Comparison of ENCODE assay signal across 26 cellular contexts in the genomic region with DNA sequence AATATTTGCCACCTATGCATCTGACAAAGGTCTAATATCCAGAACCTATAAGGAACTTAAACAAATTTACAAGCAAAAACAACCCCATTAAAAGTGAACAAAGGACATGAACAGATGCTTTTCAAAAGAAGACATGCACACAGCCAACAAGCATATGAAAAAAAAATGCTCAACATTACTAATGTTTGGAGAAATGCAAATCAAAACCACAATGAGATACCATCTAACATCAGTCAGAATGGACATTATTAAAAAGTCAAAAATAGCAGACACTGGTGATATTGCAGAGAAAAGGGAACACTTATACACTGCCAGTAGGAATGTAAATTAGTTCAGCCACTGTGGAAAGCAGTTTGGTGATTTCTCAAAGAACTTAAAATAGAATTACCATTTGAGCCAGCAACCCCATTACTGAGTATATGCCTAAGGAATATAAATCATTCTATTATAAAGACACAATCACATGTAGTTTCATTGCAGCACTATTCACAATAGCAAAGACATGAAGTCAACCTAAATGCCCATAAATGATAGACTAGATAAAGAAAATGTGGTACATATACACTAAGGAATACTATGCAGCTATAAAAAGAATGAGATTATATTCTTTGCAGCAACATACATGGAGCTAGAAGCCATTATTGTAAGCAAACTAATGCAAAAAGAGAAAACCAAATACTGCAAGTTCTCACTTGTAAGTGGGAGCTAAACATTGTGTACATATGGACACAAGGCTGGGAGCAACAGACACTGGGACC.
"Had no signal": no experiment of that assay in that cellular context is flagged by ENCODE, and none has a peak within 500 bp of the region (broad histone marks: within the 10 kb centered on the region; RNA-seq: fewer than 3 reads in every experiment).

No MANE protein-coding gene starts in this region.

- H3K4me2 ChIP-seq: neural progenitor cell, smooth muscle cell had no signal

- H3K9ac ChIP-seq: neural progenitor cell, parathyroid adenoma had no signal

- H3K9me3 ChIP-seq: ovary, psoas muscle, right lobe of liver, thoracic aorta, thyroid gland, vagina had no signal

- H2AFZ ChIP-seq: neural progenitor cell, parathyroid adenoma had no signal

- H3K27ac ChIP-seq: neural progenitor cell, ovary, parathyroid adenoma, psoas muscle, right lobe of liver, skin epidermis, spleen, stomach, thoracic aorta, thyroid gland, tibial nerve, upper lobe of left lung, vagina had no signal

- DNase-seq: natural killer cell; occipital lobe; ovary; posterior cingulate gyrus; psoas muscle; right cardiac atrium; right lobe of liver; spleen; stimulated activated CD4-positive, alpha-beta T cell treated with anti-CD3 and anti-CD28 coated beads, Interleukin-12 subunit alpha, Interleukin-12 subunit beta, amount 100 ng/mL, for 4 hours; stimulated activated CD4-positive, alpha-beta T cell treated with anti-CD3 and anti-CD28 coated beads, Interleukin-2, amount 100 ng/mL, for 24 hours; stimulated activated CD4-positive, alpha-beta T cell treated with anti-CD3 and anti-CD28 coated beads, Interleukin-2, amount 100 ng/mL, for 48 hours; stimulated activated CD4-positive, alpha-beta T cell treated with anti-CD3 and anti-CD28 coated beads, Interleukin-4, amount 100 ng/mL, for 24 hours; stimulated activated naive B cell treated with anti-CD40 and anti-IgM and Interleukin-4, amounts not matched to agents 10 μg/mL and 1 μg/mL and 100 μg/mL, for 72 hours; stimulated activated naive CD4-positive, alpha-beta T cell treated with Interleukin-2 at 50 U/mL for 16 hours; stomach; thyroid gland; trophoblast cell; upper lobe of left lung had no signal

- H3K4me3 ChIP-seq: neural progenitor cell, ovary, psoas muscle, right lobe of liver, skin epidermis, smooth muscle cell, spleen, stomach, thoracic aorta, thyroid gland, tibial nerve, upper lobe of left lung, vagina had no signal

- ATAC-seq: natural killer cell; psoas muscle; right cardiac atrium; right lobe of liver; stimulated activated effector memory CD8-positive, alpha-beta T cell treated with anti-CD3 and anti-CD28 coated beads, Interleukin-12 subunit alpha, Interleukin-12 subunit beta, amount 100 ng/mL, for 72 hours; stimulated activated naive B cell treated with anti-CD40 and anti-IgM and Interleukin-4, amounts not matched to agents 10 μg/mL and 1 μg/mL and 100 μg/mL, for 72 hours had no signal

- H3K4me1 ChIP-seq: neural progenitor cell, parathyroid adenoma, psoas muscle, right lobe of liver, spleen, stomach, thyroid gland, tibial nerve, upper lobe of left lung, vagina had no signal

- H3K27me3 ChIP-seq: neural progenitor cell, ovary, right lobe of liver, spleen, stomach, thyroid gland, tibial nerve, upper lobe of left lung, vagina had no signal

- H3K79me2 ChIP-seq: parathyroid adenoma had no signal

- H3K36me3 ChIP-seq: neural progenitor cell, ovary, right lobe of liver, spleen, stomach, thoracic aorta, thyroid gland, tibial nerve, upper lobe of left lung, vagina had no signal
